ENCODE assay signal across 8 cellular contexts in genomic region chr10:71766717-71767419, GRCh38. TPM values are rescaled to one million over a fixed set of nuclear protein-coding genes. Genes with fewer than 3 reads are reported as not detected.
DNase-seq lines count a peak whose midpoint lies in the region; ATAC-seq and TF ChIP-seq lines count a peak whose summit lies in the region.

No MANE protein-coding gene starts in this region.

- H3K27me3 Mint-ChIP-seq in natural killer cell (ENCODE audit: low read depth in 2 of 2) = no peaks in the 10 kb centered on the region

- CTCF ChIA-PET in SK-N-SH (lab: Yijun Ruan, JAX) = interaction anchor here (0.6 to 2.2 kb wide), 7 partner anchors 30 to 488 kb away, joined by 3 to 11 read pairs (median 3); no protein-coding TSS in a partner anchor

- no peak overlapping the region for H2AFZ ChIP-seq in SK-N-SH (ENCODE audit: low read depth)

- intact Hi-C loops in natural killer cell (cut with micrococcal nuclease) = no loop called here

- H3K4me3 ChIP-seq in GM12864 (ENCODE audit: low read depth, low read length) (no peak overlapping the region), SK-N-SH (ENCODE audit: low read depth in 2 of 2, low read length in 1 of 2) (no peak overlapping the region)

- H4K20me1 ChIP-seq in SK-N-SH (ENCODE audit: insufficient read depth) = no peaks in the 10 kb centered on the region

- TF ChIP-seq RAD21 in SK-N-SH (IDR thresholded peaks at IDR 0.05; ENCODE audit: low read length) = no peak

- H3K27ac ChIP-seq in SK-N-SH (ENCODE audit: low read depth in 2 of 2, low read length in 1 of 2) (peak overlapping the region; percentile 46 to 76), epithelial cell of prostate (peak overlapping the region; percentile 93)

- TF ChIP-seq EP300 in SK-N-SH (IDR thresholded peaks at IDR 0.05; ENCODE audit: borderline replicate concordance in 1 of 2, low read depth in 1 of 2, low read length in 1 of 2) = peak in 1 of 2 experiments; percentile 84; a peak in 3 of 4 replicates

- POLR2A ChIA-PET in SK-N-SH (lab: Yijun Ruan, JAX) = interaction anchor here (0.8 to 1.1 kb wide), 3 partner anchors 9 to 114 kb away, joined by 3 to 4 read pairs (median 3); partner anchors contain the start of gene PSAP

- WGBS in SK-N-SH (ENCODE audit: low lambda C conversion rate) = 24% methylated on average over 10 of the region's 10 CpGs

- no peaks in the 10 kb centered on the region for H3K9me3 Mint-ChIP-seq in natural killer cell

- H3K9me3 ChIP-seq in SK-N-SH = no peaks in the 10 kb centered on the region

- H3K4me1 ChIP-seq in SK-N-SH (ENCODE audit: control insufficient read depth in 1 of 2, insufficient read depth in 2 of 2, low read depth in 1 of 2, low read length in 1 of 2) = peaks cover 12 to 15% of the 10 kb centered on the region in 2 experiments; a peak in 3 of 4 replicates

- no peaks in the 10 kb centered on the region for H3K79me2 ChIP-seq in SK-N-SH (ENCODE audit: insufficient read depth)

- peaks cover 85 to 93% of the 10 kb centered on the region in 2 donors for H3K4me1 Mint-ChIP-seq in natural killer cell

- H3K4me3 Mint-ChIP-seq in natural killer cell = peak overlapping the region; percentile 89

- ATAC-seq in natural killer cell (peak; percentile 34 to 52 (median 47)), GM19324 (IDR thresholded peaks at IDR 0.05; ENCODE audit: low FRiP score, unreplicated experiment) (no peak)

- H3F3A ChIP-seq in SK-N-SH (replicated peaks; ENCODE audit: insufficient read depth) = peaks cover 3% of the 10 kb centered on the region

- no peak for TF ChIP-seq CTCF in GM12864 (IDR thresholded peaks at IDR 0.05; ENCODE audit: low read depth, low read length, missing control alignments)
- no peak for TF ChIP-seq CTCF in SK-N-SH (IDR thresholded peaks at IDR 0.05)
- no peak for TF ChIP-seq CTCF in natural killer cell (IDR thresholded peaks at IDR 0.05)

- H3K9me2 ChIP-seq in SK-N-SH = no peaks in the 10 kb centered on the region

- no peaks in the 10 kb centered on the region for H3K36me3 Mint-ChIP-seq in natural killer cell

- peak overlapping the region; percentile 14; the same call in 1 of the 2 replicates for H3K4me2 ChIP-seq in SK-N-SH

- DNase-seq in GM12864 (ENCODE audit: low read depth) (peak; percentile 47), SK-N-SH (no peak), epithelial cell of prostate (ENCODE audit: low read depth, low spot score) (peak; percentile 57), natural killer cell (peak; percentile 51), amygdala (lab: John Stamatoyannopoulos, UW) (no peak), DMS79 (lab: John Stamatoyannopoulos, UW) (no peak), NK-92 (lab: John Stamatoyannopoulos, UW; ENCODE audit: unreplicated experiment) (no peak)

- H3K36me3 ChIP-seq in SK-N-SH (replicated peaks in 1 of 2; ENCODE audit: control insufficient read depth in 1 of 2, insufficient read depth in 2 of 2, low read length in 1 of 2) = no peaks in the 10 kb centered on the region

- H3K27ac Mint-ChIP-seq in natural killer cell = peak overlapping the region; percentile 98

- no peaks in the 10 kb centered on the region for H3K27me3 ChIP-seq in SK-N-SH (ENCODE audit: insufficient read depth)

- no peak overlapping the region for H3K9ac ChIP-seq in SK-N-SH

TF ChIP-seq in SK-N-SH, 30 proteins besides CTCF, POLR2A, EP300 and RAD21 (continues in another document):
- TF ChIP-seq NFIC (IDR thresholded peaks at IDR 0.05; ENCODE audit: borderline replicate concordance) (peak; percentile 47; the same call in 1 of the 2 replicates), TEAD4 (IDR thresholded peaks at IDR 0.05; ENCODE audit: borderline replicate concordance, insufficient read depth) (peak; percentile 96), TCF12 (IDR thresholded peaks at IDR 0.05) (peak; percentile 89), JUND (IDR thresholded peaks at IDR 0.05) (peak; percentile 91), PBX3 (IDR thresholded peaks at IDR 0.05) (peak; percentile 73), RXRA (IDR thresholded peaks at IDR 0.05; ENCODE audit: borderline replicate concordance, low read depth) (peak; percentile 100), REST (IDR thresholded peaks at IDR 0.05; ENCODE audit: low read depth, low read length) (0 out of 2 replicates have a peak, but pooled peaks have one; percentile 66), MAX (IDR thresholded peaks at IDR 0.05; ENCODE audit: low read depth) (peak; percentile 67; the same call in 1 of the 2 replicates), USF1 (IDR thresholded peaks at IDR 0.05; ENCODE audit: borderline replicate concordance, low read depth) (no peak), ZBTB33 (IDR thresholded peaks at IDR 0.05; ENCODE audit: borderline replicate concordance, low read depth) (peak; percentile 83; the same call in 1 of the 2 replicates), IRF3 (IDR thresholded peaks at IDR 0.05; ENCODE audit: low read depth, low read length) (no peak), RCOR1 (IDR thresholded peaks at IDR 0.05; ENCODE audit: low read length) (no peak)

RNA-seq across cellular contexts. Expression of gene VSIR, which starts 6.5 kb away (rescaled TPM):
- 8.7 and 11.3 TPM in 2 replicates for polyA plus RNA-seq in SK-N-SH (2012; rRNA removed)
- 3.7 and 5.9 TPM in 2 replicates for polyA plus RNA-seq in SK-N-SH (2012; cell fraction: cytosol; rRNA removed)
- 8.9 and 12.7 TPM in 2 replicates for polyA plus RNA-seq in SK-N-SH (2012; cell fraction: nucleus; rRNA removed)
- 100 to 1,000 TPM; 134 to 193 (median 178) TPM for total RNA-seq in natural killer cell

RNA-seq across cellular contexts. Expression of gene C10orf105, which starts 47.3 kb away (rescaled TPM):
- not detected in 2 replicates for polyA plus RNA-seq in SK-N-SH (2012; rRNA removed)
- under 0.01 TPM in 1 of 2 replicates, not detected in the other for polyA plus RNA-seq in SK-N-SH (2012; cell fraction: cytosol; rRNA removed)
- 0.01 TPM in 2 replicates for polyA plus RNA-seq in SK-N-SH (2012; cell fraction: nucleus; rRNA removed)
- total RNA-seq in natural killer cell = under 1 TPM; 0.14 to 0.52 (median 0.40) TPM

Comparison
In these comparisons a context has a peak if more than half of its experiments do, and no peak if none do; other contexts are left out.
1. DNase-seq: peak in GM12864 (single experiment), epithelial cell of prostate (single experiment) and natural killer cell (single experiment); none in SK-N-SH (single experiment), amygdala (0 of 56), DMS79 (single experiment) and NK-92 (single experiment).